10 cellular contexts compared by ENCODE assay signal in the genomic region with DNA sequence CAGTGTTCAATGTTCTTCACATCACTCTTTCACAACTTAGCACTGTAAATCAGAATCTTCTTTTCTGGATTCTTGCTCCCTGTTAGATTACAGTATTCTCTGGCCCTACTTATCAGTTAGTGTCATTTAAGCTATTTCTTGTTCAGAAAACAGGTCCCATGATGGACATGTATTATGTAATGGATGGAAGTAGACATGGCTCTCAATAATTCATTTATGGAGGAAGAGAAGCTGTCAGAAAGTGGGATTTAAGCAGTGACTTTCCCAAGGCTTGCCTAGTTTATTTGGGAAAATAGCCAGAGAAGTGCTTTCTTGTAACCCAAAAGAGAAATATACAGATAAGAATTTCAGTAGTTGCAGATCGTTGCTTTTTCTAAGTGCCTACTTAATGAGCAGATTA. TPM values are rescaled to one million over a fixed set of nuclear protein-coding genes. Genes with fewer than 3 reads are reported as not detected.
A peak's percentile ranks its signal among the peaks of the same experiment; 100 is the strongest.
DNase-seq lines count a peak whose midpoint lies in the region; ATAC-seq and TF ChIP-seq lines count a peak whose summit lies in the region.
"Had no signal": no experiment of that assay in that cellular context is flagged by ENCODE, and none has a peak within 500 bp of the region (broad histone marks: within the 10 kb centered on the region; RNA-seq: fewer than 3 reads in every experiment).

No MANE protein-coding gene starts in this region.

- no peak for TF ChIP-seq CTCF in esophagus squamous epithelium (IDR thresholded peaks at IDR 0.05)

- peak overlapping the region; percentile 97 for H3K4me3 Mint-ChIP-seq in T-helper 1 cell treated with Interleukin-12 subunit alpha and Interleukin-12 subunit beta and Interleukin-4 antibody, amounts not matched to agents 30 μg/mL and 1 μg/mL, for 36 hours

- no peaks in the 10 kb centered on the region for H3K9me3 ChIP-seq in SK-N-MC (ENCODE audit: low read depth, low read length)
- no peaks in the 10 kb centered on the region for H3K9me3 ChIP-seq in esophagus squamous epithelium
- H3K9me3 ChIP-seq: upper lobe of left lung had no signal

- H3K4me1 Mint-ChIP-seq in T-helper 1 cell treated with Interleukin-12 subunit alpha and Interleukin-12 subunit beta and Interleukin-4 antibody, amounts not matched to agents 30 μg/mL and 1 μg/mL, for 36 hours (ENCODE audit: low read depth): peaks cover 35% of the 10 kb centered on the region

- TF ChIP-seq POLR2A in esophagus squamous epithelium (IDR thresholded peaks at IDR 0.05): no peak

- H3K4me3 ChIP-seq in SK-N-MC (peak overlapping the region; percentile 89), esophagus squamous epithelium (peak overlapping the region in 3 of 4 donors; percentile 89 to 97 (median 91))

- 27 to 42% methylated on average over 1 of the region's 1 CpG for WGBS in esophagus squamous epithelium, 2 donors

- DNase-seq in T-helper 1 cell (no peak), SK-N-MC (ENCODE audit: low read depth, low spot score) (no peak), esophagus squamous epithelium (lab: John Stamatoyannopoulos, UW) (no peak), retina (peak; percentile 1), MV-4-11 (lab: John Stamatoyannopoulos, UW) (no peak), NCI-H1092 (lab: John Stamatoyannopoulos, UW) (no peak)
- DNase-seq: upper lobe of left lung had no signal

- no peaks in the 10 kb centered on the region for H3K27me3 Mint-ChIP-seq in T-helper 1 cell treated with Interleukin-12 subunit alpha and Interleukin-12 subunit beta and Interleukin-4 antibody, amounts not matched to agents 30 μg/mL and 1 μg/mL, for 36 hours (ENCODE audit: low read depth)

- H3K9me3 Mint-ChIP-seq in T-helper 1 cell treated with Interleukin-12 subunit alpha and Interleukin-12 subunit beta and Interleukin-4 antibody, amounts not matched to agents 30 μg/mL and 1 μg/mL, for 36 hours: no peaks in the 10 kb centered on the region

- no peak overlapping the region for H3K27ac Mint-ChIP-seq in T-helper 1 cell treated with Interleukin-12 subunit alpha and Interleukin-12 subunit beta and Interleukin-4 antibody, amounts not matched to agents 30 μg/mL and 1 μg/mL, for 36 hours

- intact Hi-C loops in esophagus squamous epithelium (cut with DNase I): no loop called here

- no peak for ATAC-seq in GM18870 (IDR thresholded peaks at IDR 0.05; ENCODE audit: unreplicated experiment)
- ATAC-seq: Right ventricle myocardium inferior had no signal

- H3K36me3 Mint-ChIP-seq in T-helper 1 cell treated with Interleukin-12 subunit alpha and Interleukin-12 subunit beta and Interleukin-4 antibody, amounts not matched to agents 30 μg/mL and 1 μg/mL, for 36 hours (ENCODE audit: low read depth): peaks cover 8% of the 10 kb centered on the region

- peak overlapping the region; percentile 72 for H3K9ac ChIP-seq in SK-N-MC (ENCODE audit: insufficient read length)

- H3K36me3 ChIP-seq in SK-N-MC (ENCODE audit: insufficient read depth, low read length) (no peaks in the 10 kb centered on the region), esophagus squamous epithelium (no peaks in the 10 kb centered on the region)
- H3K36me3 ChIP-seq: upper lobe of left lung had no signal

- H3K4me1 ChIP-seq in esophagus squamous epithelium: peaks cover 7 to 66% (median 29%) of the 10 kb centered on the region in 3 donors

- peak overlapping the region; percentile 16; the same call in 1 of the 2 replicates for H3K27ac ChIP-seq in SK-N-MC
- H3K27ac ChIP-seq in esophagus squamous epithelium: peak overlapping the region; percentile 5 to 99 (median 99)

- no peaks in the 10 kb centered on the region for H3K27me3 ChIP-seq in esophagus squamous epithelium
- H3K27me3 ChIP-seq: upper lobe of left lung had no signal

RNA-seq across cellular contexts. Expression of a gene that starts 1.6 kb away (rescaled TPM):
- 10 to 100 TPM; 19.0 to 50.7 (median 37.5) TPM for total RNA-seq in esophagus squamous epithelium

RNA-seq across cellular contexts. Expression of a gene that starts 43.2 kb away (rescaled TPM):
- total RNA-seq in esophagus squamous epithelium: 1 to 10 TPM; 6.2 to 8.0 (median 7.5) TPM
